ENCODE assay signal across 8 cellular contexts in genomic region chr2:65186872-65187851, GRCh38. TPM values are rescaled to one million over a fixed set of nuclear protein-coding genes. Genes with fewer than 3 reads are reported as not detected.
DNase-seq lines count a peak whose midpoint lies in the region; ATAC-seq and TF ChIP-seq lines count a peak whose summit lies in the region.

No MANE protein-coding gene starts in this region.

- intact Hi-C loops in left ventricle myocardium superior (cut with micrococcal nuclease) = loop anchor here (10.0 kb wide), 1 partner anchor 272 kb away; no protein-coding TSS in a partner anchor

- no peak overlapping the region for H3K4me3 Mint-ChIP-seq in T-helper 2 cell treated with Interferon-gamma antibody and Interleukin-4, amounts not matched to agents 5 μg/mL and 100 μg/mL, for 36 hours

- peak; percentile 10 for DNase-seq in DMS 273 treated with DMSO at 0.1 percent for 48 hours (lab: John Stamatoyannopoulos, UW)
- DNase-seq in NB4 (ENCODE audit: low read depth) = peak; percentile 89
- DNase-seq in T-helper 2 cell treated with Interferon-gamma antibody and Interleukin-4, amounts not matched to agents 5 μg/mL and 100 μg/mL, for 36 hours (ENCODE audit: low spot score) = peak; percentile 47
- peak in 56 of 58 donors; percentile 9 to 84 (median 62) for DNase-seq in anterior cingulate cortex (lab: John Stamatoyannopoulos, UW)
- peak; percentile 73 for DNase-seq in left ventricle myocardium superior
- peak; percentile 78 for DNase-seq in renal cortical epithelial cell (ENCODE audit: low read depth)

- peaks cover 9% of the 10 kb centered on the region for H3K4me1 Mint-ChIP-seq in T-helper 2 cell treated with Interferon-gamma antibody and Interleukin-4, amounts not matched to agents 5 μg/mL and 100 μg/mL, for 36 hours (ENCODE audit: low read depth)

- no peaks in the 10 kb centered on the region for H3K9me3 Mint-ChIP-seq in T-helper 2 cell treated with Interferon-gamma antibody and Interleukin-4, amounts not matched to agents 5 μg/mL and 100 μg/mL, for 36 hours

- TF ChIP-seq CTCF in NB4 (IDR thresholded peaks at IDR 0.05; ENCODE audit: low read depth, low read length) = peak; percentile 92

- H3K36me3 Mint-ChIP-seq in T-helper 2 cell treated with Interferon-gamma antibody and Interleukin-4, amounts not matched to agents 5 μg/mL and 100 μg/mL, for 36 hours (ENCODE audit: low read depth) = no peaks in the 10 kb centered on the region

- TF ChIP-seq POLR2A in NB4 (IDR thresholded peaks at IDR 0.05; ENCODE audit: extremely low read depth, insufficient read length) = no peak

- peaks cover 10% of the 10 kb centered on the region for H3K27me3 Mint-ChIP-seq in T-helper 2 cell treated with Interferon-gamma antibody and Interleukin-4, amounts not matched to agents 5 μg/mL and 100 μg/mL, for 36 hours (ENCODE audit: low read depth)

- H3K27ac Mint-ChIP-seq in T-helper 2 cell treated with Interferon-gamma antibody and Interleukin-4, amounts not matched to agents 5 μg/mL and 100 μg/mL, for 36 hours = no peak overlapping the region

- H3K4me3 ChIP-seq in NB4 (ENCODE audit: low read depth, low read length) = no peak overlapping the region

- ATAC-seq in GM21786 (IDR thresholded peaks at IDR 0.05; ENCODE audit: unreplicated experiment) (peak; percentile 79), left ventricle myocardium superior (peak; percentile 98), HG03135 (IDR thresholded peaks at IDR 0.05; ENCODE audit: unreplicated experiment) (no peak)

RNA-seq across cellular contexts. Expression of gene ACTR2, which starts 40.5 kb away (rescaled TPM):
- 109 TPM for total RNA-seq in left ventricle myocardium superior
- 147 and 222 TPM in 2 replicates for total RNA-seq in renal cortical epithelial cell

RNA-seq across cellular contexts. Expression of gene RAB1A, which starts 57.3 kb away (rescaled TPM):
- total RNA-seq in left ventricle myocardium superior = 121 TPM
- total RNA-seq in renal cortical epithelial cell = 97.2 and 218 TPM in 2 replicates

Comparison
In these comparisons a context has a peak if more than half of its experiments do, and no peak if none do; other contexts are left out.
1. DNase-seq: peak in every context shown above with its lines; median percentile 89 in NB4; 78 in renal cortical epithelial cell; 73 in left ventricle myocardium superior; 62 in anterior cingulate cortex; 47 in T-helper 2 cell treated with Interferon-gamma antibody and Interleukin-4, amounts not matched to agents 5 μg/mL and 100 μg/mL, for 36 hours; 10 in DMS 273 treated with DMSO at 0.1 percent for 48 hours.